ENCODE assay signal across 8 cellular contexts in the genomic region with DNA sequence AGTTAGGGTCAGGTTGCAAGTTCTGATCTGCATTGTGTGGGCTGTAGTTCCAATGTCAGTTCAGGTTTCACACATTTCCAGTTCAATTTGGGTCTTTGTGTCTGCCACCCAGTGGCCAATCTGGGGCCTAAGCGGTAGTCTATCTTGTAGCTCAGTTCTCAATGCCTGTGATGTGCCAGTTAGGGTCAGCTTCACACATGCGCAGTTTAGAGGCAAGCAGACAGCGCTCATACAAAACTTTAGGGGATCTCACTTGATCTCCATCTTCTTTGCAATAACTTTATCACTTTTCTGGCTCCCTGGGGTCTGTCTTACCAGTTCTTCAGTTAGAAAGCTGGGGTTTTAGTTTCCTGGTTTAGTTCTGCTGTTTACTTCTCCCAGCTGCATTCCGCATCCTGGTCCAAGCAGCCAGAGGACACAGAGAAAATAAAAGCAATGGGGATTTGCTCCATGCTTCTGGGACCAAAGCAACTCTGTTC. TPM values are rescaled to one million over a fixed set of nuclear protein-coding genes. Genes with fewer than 3 reads are reported as not detected.
A peak's percentile ranks its signal among the peaks of the same experiment; 100 is the strongest.
DNase-seq lines count a peak whose midpoint lies in the region; ATAC-seq and TF ChIP-seq lines count a peak whose summit lies in the region.

No MANE protein-coding gene starts in this region.

- ATAC-seq in GM19372 (IDR thresholded peaks at IDR 0.05; ENCODE audit: low read depth, unreplicated experiment): peak; percentile 99
- peak; percentile 88 for ATAC-seq in HG03460 (IDR thresholded peaks at IDR 0.05; ENCODE audit: unreplicated experiment)

- H3K9me3 Mint-ChIP-seq in CD14-positive monocyte: peaks cover 11 to 15% (median 14%) of the 10 kb centered on the region in 7 donors

- intact Hi-C loops in CD14-positive monocyte (cut with micrococcal nuclease): no loop called here

- peaks cover 5% of the 10 kb centered on the region for H3K4me1 Mint-ChIP-seq in CD14-positive monocyte

- peak; percentile 76 for TF ChIP-seq CTCF in CD14-positive monocyte (IDR thresholded peaks at IDR 0.05)

- no peak overlapping the region for H3K27ac Mint-ChIP-seq in CD14-positive monocyte

- DNase-seq in CD14-positive monocyte (ENCODE audit: low spot score): peak; percentile 60
- DNase-seq in NCI-H82 treated with DMSO at 0.1 percent for 48 hours (lab: John Stamatoyannopoulos, UW; ENCODE audit: unreplicated experiment): peak; percentile 42
- DNase-seq in activated CD8-positive, alpha-beta memory T cell treated with anti-CD3 and anti-CD28 coated beads for 4 hours (ENCODE audit: low read depth in 2 of 2): peak; percentile 29 to 40
- peak; percentile 70 for DNase-seq in epidermal melanocyte (ENCODE audit: insufficient read length, low spot score)
- peak; percentile 95 for DNase-seq in midbrain (lab: John Stamatoyannopoulos, UW)
- DNase-seq in stimulated activated CD8-positive, alpha-beta memory T cell treated with anti-CD3 and anti-CD28 coated beads, Interleukin-7, amount 100 ng/mL, for 4 hours (ENCODE audit: low read depth in 2 of 2): peak; percentile 36 to 41

- peaks cover 0 to 2% (median 0%) of the 10 kb centered on the region in 3 donors for H3K27me3 Mint-ChIP-seq in CD14-positive monocyte (ENCODE audit: low read depth in 3 of 3)

- no peak overlapping the region for H3K4me3 Mint-ChIP-seq in CD14-positive monocyte

- H3K36me3 Mint-ChIP-seq in CD14-positive monocyte: peaks cover 0 to 3% of the 10 kb centered on the region in 2 donors

RNA-seq across cellular contexts. Expression of a gene that starts 11.0 kb away (rescaled TPM):
- polyA plus RNA-seq in CD14-positive monocyte: 10 to 100 TPM; 54.3 to 64.4 TPM

RNA-seq across cellular contexts. Expression of a gene that starts 22.0 kb away (rescaled TPM):
- polyA plus RNA-seq in CD14-positive monocyte: 1 to 10 TPM; 1.1 to 1.9 TPM

Comparison
In these comparisons a context has a peak if more than half of its experiments do, and no peak if none do; other contexts are left out.
1. Peak in every context shown above with its lines: DNase-seq and ATAC-seq.
2. DNase-seq: peak in every context shown above with its lines; median percentile 95 in midbrain; 70 in epidermal melanocyte; 60 in CD14-positive monocyte; 42 in NCI-H82 treated with DMSO at 0.1 percent for 48 hours; 38 in stimulated activated CD8-positive, alpha-beta memory T cell treated with anti-CD3 and anti-CD28 coated beads, Interleukin-7, amount 100 ng/mL, for 4 hours; 34 in activated CD8-positive, alpha-beta memory T cell treated with anti-CD3 and anti-CD28 coated beads for 4 hours.